ENCODE assay signal across 13 cellular contexts in the genomic region with DNA sequence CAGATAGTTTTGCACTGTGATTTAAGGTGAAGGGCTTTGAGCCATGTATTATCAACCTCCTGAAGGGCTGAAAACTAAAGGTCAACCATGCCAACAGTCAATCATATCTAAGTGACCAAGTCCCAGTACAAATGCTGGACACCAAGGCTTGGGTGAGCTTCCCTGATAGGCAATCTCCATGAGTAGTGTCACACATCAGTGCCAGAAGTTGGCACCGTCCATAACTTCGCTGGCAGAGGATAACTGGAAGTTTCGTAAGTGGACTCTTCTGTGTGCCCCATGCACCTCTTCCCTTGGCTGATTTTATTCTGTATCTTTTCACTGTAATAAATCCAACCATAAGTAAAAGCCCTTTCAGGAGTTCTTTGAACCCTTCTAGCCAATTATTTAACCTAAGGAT.
"Had no signal": no experiment of that assay in that cellular context is flagged by ENCODE, and none has a peak within 500 bp of the region (broad histone marks: within the 10 kb centered on the region; RNA-seq: fewer than 3 reads in every experiment).

No MANE protein-coding gene starts in this region.

- H3K4me3 Mint-ChIP-seq: activated naive CD8-positive, alpha-beta T cell treated with anti-CD3 and anti-CD28 coated beads for 36 hours; activated T-helper 1 cell treated with anti-CD3 and anti-CD28 coated beads, Interleukin-12 subunit alpha, Interleukin-12 subunit beta, Interleukin-2, Interleukin-4 antibody, amounts not matched to agents 30 ng/mL and 10 ng/mL and 1 ng/mL, durations not matched to agents 14 hours and 24 hours and 36 hours; neural crest cell; stimulated activated effector memory CD8-positive, alpha-beta T cell treated with anti-CD3 and anti-CD28 coated beads, Interleukin-12 subunit alpha, Interleukin-12 subunit beta, amount 100 ng/mL, for 72 hours had no signal

- DNase-seq: activated naive CD8-positive, alpha-beta T cell treated with anti-CD3 and anti-CD28 coated beads for 36 hours; brain microvascular endothelial cell; effector memory CD4-positive, alpha-beta T cell; hypothalamus; lower lobe of right lung; midbrain; stimulated activated CD4-positive, alpha-beta T cell treated with anti-CD3 and anti-CD28 coated beads, Interleukin-12 subunit alpha, Interleukin-12 subunit beta, amount 100 ng/mL, for 4 hours; stimulated activated CD4-positive, alpha-beta T cell treated with anti-CD3 and anti-CD28 coated beads, Interleukin-2, amount 100 ng/mL, for 24 hours; thyroid gland had no signal

- H3K4me3 ChIP-seq: lower lobe of right lung, thyroid gland had no signal

- ATAC-seq: activated CD4-positive, CD25-positive, alpha-beta regulatory T cell treated with anti-CD3 and anti-CD28 coated beads, Interleukin-2, amount 50 U/mL, for 24 hours; lower lobe of right lung; stimulated activated effector memory CD8-positive, alpha-beta T cell treated with anti-CD3 and anti-CD28 coated beads, Interleukin-12 subunit alpha, Interleukin-12 subunit beta, amount 100 ng/mL, for 72 hours had no signal

- H3K27me3 ChIP-seq: brain microvascular endothelial cell, thyroid gland had no signal

- H3K36me3 ChIP-seq: brain microvascular endothelial cell, lower lobe of right lung, thyroid gland had no signal

- H3K36me3 Mint-ChIP-seq: stimulated activated effector memory CD8-positive, alpha-beta T cell treated with anti-CD3 and anti-CD28 coated beads, Interleukin-12 subunit alpha, Interleukin-12 subunit beta, amount 100 ng/mL, for 72 hours had no signal

- H3K27ac ChIP-seq: lower lobe of right lung, thyroid gland had no signal

- H3K9me3 Mint-ChIP-seq: activated T-helper 1 cell treated with anti-CD3 and anti-CD28 coated beads, Interleukin-12 subunit alpha, Interleukin-12 subunit beta, Interleukin-2, Interleukin-4 antibody, amounts not matched to agents 30 ng/mL and 10 ng/mL and 1 ng/mL, durations not matched to agents 14 hours and 24 hours and 36 hours; neural crest cell; stimulated activated effector memory CD8-positive, alpha-beta T cell treated with anti-CD3 and anti-CD28 coated beads, Interleukin-12 subunit alpha, Interleukin-12 subunit beta, amount 100 ng/mL, for 72 hours had no signal

- H3K27me3 Mint-ChIP-seq: activated naive CD8-positive, alpha-beta T cell treated with anti-CD3 and anti-CD28 coated beads for 36 hours had no signal

- H3K27ac Mint-ChIP-seq: activated naive CD8-positive, alpha-beta T cell treated with anti-CD3 and anti-CD28 coated beads for 36 hours; activated T-helper 1 cell treated with anti-CD3 and anti-CD28 coated beads, Interleukin-12 subunit alpha, Interleukin-12 subunit beta, Interleukin-2, Interleukin-4 antibody, amounts not matched to agents 30 ng/mL and 10 ng/mL and 1 ng/mL, durations not matched to agents 14 hours and 24 hours and 36 hours; stimulated activated effector memory CD8-positive, alpha-beta T cell treated with anti-CD3 and anti-CD28 coated beads, Interleukin-12 subunit alpha, Interleukin-12 subunit beta, amount 100 ng/mL, for 72 hours had no signal

- H3K9me3 ChIP-seq: lower lobe of right lung, thyroid gland had no signal
